Comparison of ENCODE assay signal across 29 cellular contexts in the genomic region with DNA sequence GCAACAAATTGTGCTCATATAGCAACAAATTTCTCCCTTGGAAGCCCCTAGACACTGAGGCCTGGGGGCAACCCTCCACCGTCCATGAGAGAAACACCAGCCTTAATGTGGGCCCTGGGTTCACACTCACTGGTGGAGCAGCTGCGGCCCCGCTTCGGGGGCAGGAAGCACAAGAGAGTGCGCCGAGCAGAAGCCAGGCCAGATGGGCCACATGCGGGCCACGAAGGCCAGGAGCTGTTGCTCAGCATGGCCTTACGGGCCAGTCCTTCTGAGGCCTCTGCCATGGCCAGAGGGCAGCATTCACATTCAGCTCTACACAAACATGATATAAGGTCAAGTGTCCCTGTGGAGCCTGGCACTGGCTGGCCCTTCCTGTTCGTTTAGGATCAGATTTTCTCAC.
"Had no signal": no experiment of that assay in that cellular context is flagged by ENCODE, and none has a peak within 500 bp of the region (broad histone marks: within the 10 kb centered on the region; RNA-seq: fewer than 3 reads in every experiment).

No MANE protein-coding gene starts in this region.

- H3K27me3 Mint-ChIP-seq: stimulated activated memory B cell treated with anti-CD40 and anti-IgM and Interleukin-4, amounts not matched to agents 10 μg/mL and 1 μg/mL and 100 μg/mL, for 72 hours; stimulated activated naive B cell treated with anti-CD40 and anti-IgM and Interleukin-4, amounts not matched to agents 10 μg/mL and 1 μg/mL and 100 μg/mL, for 72 hours; stimulated activated naive CD8-positive, alpha-beta T cell treated with anti-CD3 and anti-CD28 coated beads, Interleukin-15, amount 100 ng/mL, for 72 hours; stimulated activated naive CD8-positive, alpha-beta T cell treated with anti-CD3 and anti-CD28 coated beads, Interleukin-15, Interleukin-2, amounts not matched to agents 100 ng/mL and 50 ng/mL, for 24 hours; type B pancreatic cell had no signal

- H3K4me1 ChIP-seq: stomach, suprapubic skin, testis, thyroid gland, tibial artery, tibial nerve, transverse colon, upper lobe of left lung, upper lobe of right lung, uterus, vagina had no signal

- H3K9me3 Mint-ChIP-seq: stimulated activated effector memory CD8-positive, alpha-beta T cell treated with anti-CD3 and anti-CD28 coated beads, Interleukin-12 subunit alpha, Interleukin-12 subunit beta, amount 100 ng/mL, for 72 hours; stimulated activated memory B cell treated with anti-CD40 and anti-IgM and Interleukin-4, amounts not matched to agents 10 μg/mL and 1 μg/mL and 100 μg/mL, for 72 hours; stimulated activated naive B cell treated with anti-CD40 and anti-IgM and Interleukin-4, amounts not matched to agents 10 μg/mL and 1 μg/mL and 100 μg/mL, for 72 hours; stimulated activated naive CD8-positive, alpha-beta T cell treated with anti-CD3 and anti-CD28 coated beads, Interleukin-15, amount 100 ng/mL, for 72 hours; stimulated activated naive CD8-positive, alpha-beta T cell treated with anti-CD3 and anti-CD28 coated beads, Interleukin-15, Interleukin-2, amounts not matched to agents 100 ng/mL and 50 ng/mL, for 24 hours; type B pancreatic cell had no signal

- H3K4me1 Mint-ChIP-seq: stimulated activated effector memory CD8-positive, alpha-beta T cell treated with anti-CD3 and anti-CD28 coated beads, Interleukin-12 subunit alpha, Interleukin-12 subunit beta, amount 100 ng/mL, for 72 hours; stimulated activated memory B cell treated with anti-CD40 and anti-IgM and Interleukin-4, amounts not matched to agents 10 μg/mL and 1 μg/mL and 100 μg/mL, for 72 hours; stimulated activated naive B cell treated with anti-CD40 and anti-IgM and Interleukin-4, amounts not matched to agents 10 μg/mL and 1 μg/mL and 100 μg/mL, for 72 hours; stimulated activated naive CD8-positive, alpha-beta T cell treated with anti-CD3 and anti-CD28 coated beads, Interleukin-15, amount 100 ng/mL, for 72 hours had no signal

- H3K27me3 ChIP-seq: stomach, suprapubic skin, testis, thyroid gland, tibial artery, tibial nerve, transverse colon, upper lobe of left lung, upper lobe of right lung, uterus, vagina had no signal

- H3K36me3 ChIP-seq: stomach, suprapubic skin, thoracic aorta, thyroid gland, tibial artery, tibial nerve, transverse colon, upper lobe of left lung, upper lobe of right lung, uterus, vagina had no signal

- H3K27ac Mint-ChIP-seq: stimulated activated effector memory CD8-positive, alpha-beta T cell treated with anti-CD3 and anti-CD28 coated beads, Interleukin-12 subunit alpha, Interleukin-12 subunit beta, amount 100 ng/mL, for 72 hours; stimulated activated memory B cell treated with anti-CD40 and anti-IgM and Interleukin-4, amounts not matched to agents 10 μg/mL and 1 μg/mL and 100 μg/mL, for 72 hours; stimulated activated naive B cell treated with anti-CD40 and anti-IgM and Interleukin-4, amounts not matched to agents 10 μg/mL and 1 μg/mL and 100 μg/mL, for 72 hours; stimulated activated naive CD8-positive, alpha-beta T cell treated with anti-CD3 and anti-CD28 coated beads, Interleukin-15, amount 100 ng/mL, for 72 hours; stimulated activated naive CD8-positive, alpha-beta T cell treated with anti-CD3 and anti-CD28 coated beads, Interleukin-15, Interleukin-2, amounts not matched to agents 100 ng/mL and 50 ng/mL, for 24 hours; type B pancreatic cell had no signal

- H3K4me3 Mint-ChIP-seq: stimulated activated effector memory CD8-positive, alpha-beta T cell treated with anti-CD3 and anti-CD28 coated beads, Interleukin-12 subunit alpha, Interleukin-12 subunit beta, amount 100 ng/mL, for 72 hours; stimulated activated memory B cell treated with anti-CD40 and anti-IgM and Interleukin-4, amounts not matched to agents 10 μg/mL and 1 μg/mL and 100 μg/mL, for 72 hours; stimulated activated naive B cell treated with anti-CD40 and anti-IgM and Interleukin-4, amounts not matched to agents 10 μg/mL and 1 μg/mL and 100 μg/mL, for 72 hours; stimulated activated naive CD8-positive, alpha-beta T cell treated with anti-CD3 and anti-CD28 coated beads, Interleukin-15, amount 100 ng/mL, for 72 hours; stimulated activated naive CD8-positive, alpha-beta T cell treated with anti-CD3 and anti-CD28 coated beads, Interleukin-15, Interleukin-2, amounts not matched to agents 100 ng/mL and 50 ng/mL, for 24 hours; type B pancreatic cell had no signal

- FAIRE-seq: urothelium cell line had no signal

- ATAC-seq: stimulated activated effector memory CD8-positive, alpha-beta T cell treated with anti-CD3 and anti-CD28 coated beads, Interleukin-12 subunit alpha, Interleukin-12 subunit beta, amount 100 ng/mL, for 72 hours; stimulated activated memory B cell treated with anti-CD40 and anti-IgM and Interleukin-4, amounts not matched to agents 10 μg/mL and 1 μg/mL and 100 μg/mL, for 72 hours; stimulated activated naive B cell treated with anti-CD40 and anti-IgM and Interleukin-4, amounts not matched to agents 10 μg/mL and 1 μg/mL and 100 μg/mL, for 72 hours; stimulated activated naive CD8-positive, alpha-beta T cell treated with anti-CD3 and anti-CD28 coated beads, Interleukin-15, amount 100 ng/mL, for 72 hours; stimulated activated naive CD8-positive, alpha-beta T cell treated with anti-CD3 and anti-CD28 coated beads, Interleukin-15, Interleukin-2, amounts not matched to agents 100 U/mL and 50 U/mL, for 24 hours; upper lobe of right lung had no signal

- H3K27ac ChIP-seq: stomach, suprapubic skin, testis, thoracic aorta, thyroid gland, tibial artery, tibial nerve, transverse colon, upper lobe of left lung, upper lobe of right lung, uterus, vagina had no signal

- H3K4me3 ChIP-seq: stomach, suprapubic skin, testis, thoracic aorta, thyroid gland, tibial artery, tibial nerve, transverse colon, upper lobe of left lung, upper lobe of right lung, uterus, vagina had no signal

- H3K36me3 Mint-ChIP-seq: stimulated activated effector memory CD8-positive, alpha-beta T cell treated with anti-CD3 and anti-CD28 coated beads, Interleukin-12 subunit alpha, Interleukin-12 subunit beta, amount 100 ng/mL, for 72 hours; stimulated activated memory B cell treated with anti-CD40 and anti-IgM and Interleukin-4, amounts not matched to agents 10 μg/mL and 1 μg/mL and 100 μg/mL, for 72 hours; stimulated activated naive B cell treated with anti-CD40 and anti-IgM and Interleukin-4, amounts not matched to agents 10 μg/mL and 1 μg/mL and 100 μg/mL, for 72 hours; type B pancreatic cell had no signal

- H3K9me3 ChIP-seq: stomach, suprapubic skin, testis, thoracic aorta, thyroid gland, tibial artery, tibial nerve, transverse colon, upper lobe of left lung, upper lobe of right lung, uterus, vagina had no signal

- DNase-seq: stimulated activated CD4-positive, alpha-beta T cell treated with anti-CD3 and anti-CD28 coated beads, Interleukin-2, amount 100 ng/mL, for 48 hours; stimulated activated CD4-positive, alpha-beta T cell treated with anti-CD3 and anti-CD28 coated beads, Interleukin-4, amount 100 ng/mL, for 1 hour; stimulated activated CD4-positive, alpha-beta T cell treated with anti-CD3 and anti-CD28 coated beads, Interleukin-4, amount 100 ng/mL, for 24 hours; stimulated activated CD4-positive, alpha-beta T cell treated with anti-CD3 and anti-CD28 coated beads, Interleukin-4, amount 100 ng/mL, for 4 hours; stimulated activated CD8-positive, alpha-beta memory T cell treated with anti-CD3 and anti-CD28 coated beads, Interleukin-4, amount 100 ng/mL, for 48 hours; stimulated activated naive B cell treated with anti-CD40 and anti-IgM and Interleukin-4, amounts not matched to agents 10 μg/mL and 1 μg/mL and 100 μg/mL, for 72 hours; stimulated activated naive CD4-positive, alpha-beta T cell; stimulated activated naive CD4-positive, alpha-beta T cell treated with Interleukin-2 at 50 U/mL for 16 hours; stimulated activated naive CD8-positive, alpha-beta T cell treated with anti-CD3 and anti-CD28 coated beads, Interleukin-15, amount 100 ng/mL, for 72 hours; stimulated activated naive CD8-positive, alpha-beta T cell treated with anti-CD3 and anti-CD28 coated beads, Interleukin-15, Interleukin-2, amounts not matched to agents 100 U/mL and 50 U/mL, for 24 hours; stomach; substantia nigra; testis; thyroid gland; tibial artery; transverse colon; trophoblast cell; upper lobe of right lung; uterus had no signal
